In the genomic region with DNA sequence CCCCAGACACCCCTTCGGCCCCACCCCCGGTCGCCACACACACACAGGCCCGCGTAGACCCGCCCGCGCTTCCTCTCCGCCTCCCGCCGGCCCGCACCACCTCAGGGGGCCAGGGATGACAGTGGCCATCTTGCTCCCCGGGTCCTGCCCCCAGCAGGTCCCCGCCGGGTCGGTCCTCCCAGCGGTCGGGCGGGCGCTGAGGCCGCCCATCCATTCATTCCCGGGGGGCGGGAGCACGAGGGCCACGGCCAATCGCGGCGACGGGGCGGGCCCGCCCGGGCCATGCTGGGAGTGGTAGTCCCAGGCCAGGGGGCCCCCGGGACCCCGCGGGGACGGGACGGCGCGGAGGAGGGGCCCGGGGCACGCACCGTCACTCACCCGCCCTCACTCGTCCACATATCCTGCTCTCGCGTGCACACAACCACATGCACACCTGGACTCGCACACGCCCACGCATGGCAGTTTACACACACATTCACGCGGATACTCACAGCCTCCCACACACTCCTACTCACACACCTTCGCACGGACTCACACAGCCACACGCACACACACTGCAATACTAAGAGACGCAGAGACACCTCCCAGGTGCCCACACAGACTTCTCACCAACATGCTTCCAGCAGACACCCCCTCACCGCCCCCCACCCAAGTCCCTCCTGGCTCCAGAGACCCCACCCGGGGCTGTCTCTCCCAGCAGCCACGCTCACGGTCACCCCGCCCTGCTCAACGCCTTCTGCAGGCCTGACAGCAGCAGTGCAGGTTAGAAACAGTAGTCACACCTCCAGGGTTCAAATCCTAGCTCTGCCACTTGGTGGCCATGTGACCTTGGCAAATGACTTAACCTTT, we compare ENCODE assay signal across 8 cellular contexts. TPM values are rescaled to one million over a fixed set of nuclear protein-coding genes. Genes with fewer than 3 reads are reported as not detected.
DNase-seq lines count a peak whose midpoint lies in the region; ATAC-seq and TF ChIP-seq lines count a peak whose summit lies in the region.

A gene (minus strand): TSS at position 209 of the 849 bp plus-strand sequence. CDS start 80 bp downstream, at position 129.

- peak; percentile 80 for DNase-seq in COR-L47 (lab: John Stamatoyannopoulos, UW)
- DNase-seq in HuH-7 (ENCODE audit: low spot score): peak; percentile 100
- peak; percentile 78 for DNase-seq in RPMI8226
- DNase-seq in activated naive CD4-positive, alpha-beta T cell treated with anti-CD3 and anti-CD28 coated beads, Interleukin-2, amount 50 U/mL, for 16 hours: peak; percentile 62
- peak; percentile 93 for DNase-seq in glutamatergic neuron
- DNase-seq in putamen (ENCODE audit: low spot score): peak; percentile 74

- TF ChIP-seq CTCF in glutamatergic neuron (IDR thresholded peaks at IDR 0.05; ENCODE audit: partially characterized antibody, unreplicated experiment): peak; percentile 36

- H3K36me3 Mint-ChIP-seq in glutamatergic neuron (ENCODE audit: unreplicated experiment): peaks cover 8% of the 10 kb centered on the region

- H3K9me3 Mint-ChIP-seq in glutamatergic neuron (ENCODE audit: unreplicated experiment): peaks cover 10% of the 10 kb centered on the region

- H3K27ac Mint-ChIP-seq in glutamatergic neuron (ENCODE audit: unreplicated experiment): peak within 1 kb of the TSS; percentile 40

- H3K27me3 Mint-ChIP-seq in glutamatergic neuron (ENCODE audit: unreplicated experiment): peaks cover 13% of the 10 kb centered on the region

- peak within 1 kb of the TSS; percentile 98 for H3K4me3 Mint-ChIP-seq in glutamatergic neuron (ENCODE audit: unreplicated experiment)

- peak; percentile 72 for ATAC-seq in GM19397 (IDR thresholded peaks at IDR 0.05; ENCODE audit: unreplicated experiment)
- no peak for ATAC-seq in GM21786 (IDR thresholded peaks at IDR 0.05; ENCODE audit: unreplicated experiment)

- H3K4me1 Mint-ChIP-seq in glutamatergic neuron (ENCODE audit: low read depth, unreplicated experiment): peaks cover 19% of the 10 kb centered on the region

RNA-seq across cellular contexts. Expression of the gene that starts here (rescaled TPM):
- total RNA-seq in glutamatergic neuron (ENCODE audit: unreplicated experiment): 33.8 TPM
